15 cellular contexts compared by ENCODE assay signal in the genomic region with DNA sequence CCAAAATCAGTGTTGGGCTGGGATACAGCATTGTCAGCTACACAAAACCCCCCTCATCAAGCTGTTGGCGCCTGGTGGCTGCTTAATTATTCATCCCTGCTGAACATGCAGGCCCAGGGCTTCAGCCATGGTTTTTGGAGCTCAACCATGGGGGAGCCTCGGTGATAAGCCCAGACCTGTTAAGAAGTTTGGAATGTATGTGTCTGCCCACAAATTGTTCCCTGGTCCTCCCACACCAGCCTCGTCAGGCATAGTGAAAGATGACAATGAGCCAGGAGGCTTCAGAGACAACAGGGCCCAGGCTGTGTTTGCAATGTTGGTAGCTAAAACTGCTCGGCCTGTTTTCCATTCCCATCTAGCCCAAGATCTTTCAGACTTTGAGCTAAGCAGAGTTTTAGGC. TPM values are rescaled to one million over a fixed set of nuclear protein-coding genes. Genes with fewer than 3 reads are reported as not detected.
A peak's percentile ranks its signal among the peaks of the same experiment; 100 is the strongest.
DNase-seq lines count a peak whose midpoint lies in the region; ATAC-seq, FAIRE-seq and TF ChIP-seq lines count a peak whose summit lies in the region.
"Had no signal": no experiment of that assay in that cellular context is flagged by ENCODE, and none has a peak within 500 bp of the region (broad histone marks: within the 10 kb centered on the region; RNA-seq: fewer than 3 reads in every experiment).

No MANE protein-coding gene starts in this region.

- H3K36me3 Mint-ChIP-seq in MCF 10A (ENCODE audit: insufficient read depth, unreplicated experiment): no peaks in the 10 kb centered on the region
- H3K36me3 Mint-ChIP-seq in activated T-cell treated with anti-CD3 and anti-CD28 coated beads, Interleukin-2, amount 50 U/mL, for 24 hours (ENCODE audit: low read depth): no peaks in the 10 kb centered on the region
- H3K36me3 Mint-ChIP-seq in activated CD8-positive, alpha-beta T cell treated with anti-CD3 and anti-CD28 coated beads, Interleukin-2, amount 10 ng/mL, durations not matched to agents 7 days and 5 days (ENCODE audit: low read depth): no peaks in the 10 kb centered on the region
- H3K36me3 Mint-ChIP-seq: immature natural killer cell had no signal

- no peaks in the 10 kb centered on the region for H3K9me3 Mint-ChIP-seq in MCF 10A (ENCODE audit: unreplicated experiment)
- no peaks in the 10 kb centered on the region for H3K9me3 Mint-ChIP-seq in activated T-cell treated with anti-CD3 and anti-CD28 coated beads, Interleukin-2, amount 50 U/mL, for 24 hours
- no peaks in the 10 kb centered on the region for H3K9me3 Mint-ChIP-seq in activated CD8-positive, alpha-beta T cell treated with anti-CD3 and anti-CD28 coated beads, Interleukin-2, amount 10 ng/mL, durations not matched to agents 7 days and 5 days (ENCODE audit: insufficient read depth)
- H3K9me3 Mint-ChIP-seq: immature natural killer cell had no signal

- no peak for TF ChIP-seq RAD21 in HepG2 (CRISPR knock-in tag; IDR thresholded peaks at IDR 0.05)

- POLR2A ChIA-PET in HepG2 (lab: Yijun Ruan, JAX) (no interaction called here), MCF 10A (lab: Yijun Ruan, JAX) (interaction anchor here (0.6 to 1.1 kb wide), 3 partner anchors 9 to 260 kb away, joined by 3 to 4 read pairs (median 4); no protein-coding TSS in a partner anchor)
- POLR2A ChIA-PET in activated CD8-positive, alpha-beta T cell treated with anti-CD3 and anti-CD28 coated beads, Interleukin-2, amount 10 ng/mL, durations not matched to agents 7 days and 5 days (lab: Charles Lee): no interaction called here

- H3K79me2 ChIP-seq in HepG2 (ENCODE audit: insufficient read depth, low read length): no peaks in the 10 kb centered on the region

- no peak for DNase-seq in HepG2 (ENCODE audit: low spot score)
- DNase-seq in right lobe of liver: no peak
- DNase-seq in MCF 10A (ENCODE audit: unreplicated experiment): peak; percentile 33
- peak; percentile 44 for DNase-seq in kidney epithelial cell (ENCODE audit: low read depth)
- no peak for DNase-seq in NCI-H1417 treated with DMSO at 0.1 percent for 48 hours (lab: John Stamatoyannopoulos, UW)
- no peak for DNase-seq in HuH-7.5 (ENCODE audit: low spot score)
- DNase-seq in activated T-cell treated with anti-CD3 and anti-CD28 coated beads, Interleukin-2, amount 50 U/mL, for 24 hours: no peak
- DNase-seq in activated CD8-positive, alpha-beta T cell treated with anti-CD3 and anti-CD28 coated beads, Interleukin-2, amount 10 ng/mL, durations not matched to agents 7 days and 5 days: no peak
- DNase-seq: 8988T; activated CD4-positive, alpha-beta T cell treated with anti-CD3 and anti-CD28 coated beads for 36 hours; DMS 273 treated with DMSO at 0.1 percent for 48 hours; immature natural killer cell; naive B cell; NCI-H1436 had no signal

- H3K9me3 ChIP-seq in HepG2 (ENCODE audit: low read length): no peaks in the 10 kb centered on the region
- H3K9me3 ChIP-seq in right lobe of liver: no peaks in the 10 kb centered on the region

- TF ChIP-seq EP300 in HepG2 (IDR thresholded peaks at IDR 0.05; ENCODE audit: low read depth in 2 of 2, low read length in 2 of 2) (no peak), HepG2 (CRISPR knock-in tag; IDR thresholded peaks at IDR 0.05; ENCODE audit: borderline replicate concordance) (no peak)

- peaks cover 13% of the 10 kb centered on the region for H3K4me1 Mint-ChIP-seq in MCF 10A (ENCODE audit: insufficient read depth, unreplicated experiment)
- no peaks in the 10 kb centered on the region for H3K4me1 Mint-ChIP-seq in activated T-cell treated with anti-CD3 and anti-CD28 coated beads, Interleukin-2, amount 50 U/mL, for 24 hours (ENCODE audit: low read depth)
- H3K4me1 Mint-ChIP-seq in activated CD8-positive, alpha-beta T cell treated with anti-CD3 and anti-CD28 coated beads, Interleukin-2, amount 10 ng/mL, durations not matched to agents 7 days and 5 days (ENCODE audit: low read depth): no peaks in the 10 kb centered on the region
- H3K4me1 Mint-ChIP-seq: activated CD4-positive, alpha-beta T cell treated with anti-CD3 and anti-CD28 coated beads for 36 hours; immature natural killer cell had no signal

- H2AFZ ChIP-seq in HepG2 (ENCODE audit: low read length): no peak overlapping the region

- no peak for TF ChIP-seq POLR2A in HepG2 (IDR thresholded peaks at IDR 0.05; ENCODE audit: insufficient read depth in 1 of 2, low read depth in 2 of 2, low read length in 2 of 2)
- no peak for TF ChIP-seq POLR2A in right lobe of liver (IDR thresholded peaks at IDR 0.05)

- H3K27ac Mint-ChIP-seq in MCF 10A (ENCODE audit: low read depth, unreplicated experiment): no peak overlapping the region
- no peak overlapping the region for H3K27ac Mint-ChIP-seq in activated T-cell treated with anti-CD3 and anti-CD28 coated beads, Interleukin-2, amount 50 U/mL, for 24 hours
- H3K27ac Mint-ChIP-seq in activated CD8-positive, alpha-beta T cell treated with anti-CD3 and anti-CD28 coated beads, Interleukin-2, amount 10 ng/mL, durations not matched to agents 7 days and 5 days: no peak overlapping the region
- H3K27ac Mint-ChIP-seq: activated CD4-positive, alpha-beta T cell treated with anti-CD3 and anti-CD28 coated beads for 36 hours; immature natural killer cell had no signal

- no peak for ATAC-seq in HepG2
- ATAC-seq in right lobe of liver: no peak
- no peak for ATAC-seq in activated CD8-positive, alpha-beta T cell treated with anti-CD3 and anti-CD28 coated beads, Interleukin-2, amount 10 ng/mL, durations not matched to agents 7 days and 5 days
- ATAC-seq: activated CD4-positive, alpha-beta T cell treated with anti-CD3 and anti-CD28 coated beads for 36 hours had no signal

- no peaks in the 10 kb centered on the region for H4K20me1 ChIP-seq in HepG2 (ENCODE audit: insufficient read depth, low read length)

- peaks cover 40% of the 10 kb centered on the region for H3K4me1 ChIP-seq in HepG2 (ENCODE audit: insufficient read depth, low read length)
- H3K4me1 ChIP-seq in right lobe of liver: no peaks in the 10 kb centered on the region

- 22% methylated on average over 4 of the region's 4 CpGs for WGBS in HepG2 (ENCODE audit: low lambda C conversion rate)
- 86% methylated on average over 3 of the region's 4 CpGs for WGBS in right lobe of liver (ENCODE audit: insufficient coverage, low coverage, low lambda C conversion rate, missing lambda C conversion rate)

- H3K4me3 ChIP-seq in HepG2 (replicated peaks in 1 of 3; ENCODE audit: insufficient read depth in 1 of 3, low read depth in 2 of 3, low read length in 3 of 3) (no peak overlapping the region), right lobe of liver (no peak overlapping the region), kidney epithelial cell (ENCODE audit: low read depth, low read length) (no peak overlapping the region)

- in situ Hi-C loops in HepG2 (cut with HindIII; ENCODE audit: extremely low pct_ligation_motif_present, low pct_unique_long_range_greater_than_20kb): no loop called here

- peak; percentile 83 for FAIRE-seq in HepG2 (lab: Jason Lieb, UNC)
- FAIRE-seq: GM19239 had no signal

- BruUV-seq in HepG2 (replicated peaks; lab: Mats Ljungman, UMichigan) (no TSS peak), MCF 10A (replicated peaks; lab: Mats Ljungman, UMichigan) (no TSS peak)

- intact Hi-C loops in HepG2 (cut with micrococcal nuclease; ENCODE audit: unreplicated experiment) (no loop called here), right lobe of liver (cut with DNase I) (no loop called here), MCF 10A (cut with micrococcal nuclease) (no loop called here)

- H3K4me3 Mint-ChIP-seq in MCF 10A (ENCODE audit: unreplicated experiment): no peak overlapping the region
- H3K4me3 Mint-ChIP-seq in activated T-cell treated with anti-CD3 and anti-CD28 coated beads, Interleukin-2, amount 50 U/mL, for 24 hours: no peak overlapping the region
- H3K4me3 Mint-ChIP-seq in activated CD8-positive, alpha-beta T cell treated with anti-CD3 and anti-CD28 coated beads, Interleukin-2, amount 10 ng/mL, durations not matched to agents 7 days and 5 days: no peak overlapping the region
- H3K4me3 Mint-ChIP-seq: activated CD4-positive, alpha-beta T cell treated with anti-CD3 and anti-CD28 coated beads for 36 hours; immature natural killer cell; naive B cell had no signal

- TF ChIP-seq CTCF in HepG2 (CRISPR knock-in tag; IDR thresholded peaks at IDR 0.05) (no peak), right lobe of liver (IDR thresholded peaks at IDR 0.05) (no peak), MCF 10A (IDR thresholded peaks at IDR 0.05; ENCODE audit: unreplicated experiment) (no peak), kidney epithelial cell (IDR thresholded peaks at IDR 0.05; ENCODE audit: insufficient read depth, low read length, poor library complexity, severe bottlenecking) (no peak)

- H3K27ac ChIP-seq in HepG2 (ENCODE audit: extremely low read length, insufficient read depth, low read length) (no peak overlapping the region), right lobe of liver (no peak overlapping the region)

- H3K36me3 ChIP-seq in HepG2 (replicated peaks in 1 of 2; ENCODE audit: control insufficient read depth in 1 of 2, insufficient read depth in 2 of 2, low read length in 2 of 2): no peaks in the 10 kb centered on the region
- H3K36me3 ChIP-seq in right lobe of liver: no peaks in the 10 kb centered on the region
- no peaks in the 10 kb centered on the region for H3K36me3 ChIP-seq in kidney epithelial cell (ENCODE audit: control insufficient read depth, insufficient read depth, low read length)

- H3K4me2 ChIP-seq in HepG2 (ENCODE audit: low read depth, low read length): peak overlapping the region; percentile 16

- H3K27me3 ChIP-seq in HepG2 (ENCODE audit: control insufficient read depth in 1 of 2, insufficient read depth in 2 of 2, low read length in 2 of 2) (no peaks in the 10 kb centered on the region), right lobe of liver (no peaks in the 10 kb centered on the region), kidney epithelial cell (ENCODE audit: control insufficient read depth, insufficient read depth, low read length) (no peaks in the 10 kb centered on the region)

- H3K9ac ChIP-seq in HepG2 (ENCODE audit: insufficient read depth, low read depth, low read length): no peak overlapping the region

- CTCF ChIA-PET in HepG2 (lab: Yijun Ruan, JAX; ENCODE audit: low intra/inter-chr PET ratio, low total read pairs): no interaction called here
- CTCF ChIA-PET in MCF 10A (lab: Yijun Ruan, JAX): interaction anchor here (0.6 kb wide), 2 partner anchors 165 to 594 kb away, joined by 3 read pairs; no protein-coding TSS in a partner anchor
- CTCF ChIA-PET in activated CD8-positive, alpha-beta T cell treated with anti-CD3 and anti-CD28 coated beads, Interleukin-2, amount 10 ng/mL, durations not matched to agents 7 days and 5 days (lab: Charles Lee): no interaction called here

- H3K27me3 Mint-ChIP-seq in MCF 10A (ENCODE audit: insufficient read depth, unreplicated experiment): no peaks in the 10 kb centered on the region
- peaks cover 24% of the 10 kb centered on the region for H3K27me3 Mint-ChIP-seq in activated T-cell treated with anti-CD3 and anti-CD28 coated beads, Interleukin-2, amount 50 U/mL, for 24 hours
- H3K27me3 Mint-ChIP-seq in activated CD8-positive, alpha-beta T cell treated with anti-CD3 and anti-CD28 coated beads, Interleukin-2, amount 10 ng/mL, durations not matched to agents 7 days and 5 days (ENCODE audit: low read depth): peaks cover 26% of the 10 kb centered on the region

RNA-seq across cellular contexts. Expression of gene SIRPA, which starts 34.8 kb away (rescaled TPM):
- total RNA-seq in HepG2 (2016; rRNA removed; fragmentation: Illumina TruSeq; extraction: Trizol) (13.1 and 17.6 TPM in 2 replicates), right lobe of liver (10 to 100 TPM; 26.8 to 42.7 (median 34.8) TPM), MCF 10A (2022) (18.0 and 23.6 TPM in 2 replicates), kidney epithelial cell (40.6 and 50.2 TPM in 2 replicates)
- 7.1 and 7.6 TPM in 2 replicates for total RNA-seq in HepG2 (2016; cell fraction: cytosol; rRNA removed; fragmentation: Illumina TruSeq; extraction: Trizol; ENCODE audit: low read depth)
- total RNA-seq in HepG2 (2016; cell fraction: insoluble cytoplasmic fraction; rRNA removed; fragmentation: Illumina TruSeq; extraction: Trizol): 12.0 and 17.3 TPM in 2 replicates
- 23.3 and 25.2 TPM in 2 replicates for total RNA-seq in HepG2 (2016; cell fraction: membrane; rRNA removed; fragmentation: Illumina TruSeq; extraction: Trizol)
- total RNA-seq in HepG2 (2016; cell fraction: nucleus; rRNA removed; fragmentation: Illumina TruSeq; extraction: Trizol): 17.5 and 21.7 TPM in 2 replicates
- polyA plus RNA-seq in HepG2 (2011; rRNA removed): 6.8 and 7.2 TPM in 2 replicates
- 5.4 and 6.5 TPM in 2 replicates for polyA plus RNA-seq in HepG2 (2011; cell fraction: cytosol; rRNA removed)
- 9.1 and 9.3 TPM in 2 replicates for polyA plus RNA-seq in HepG2 (2011; cell fraction: nucleus; rRNA removed)
- 2.7 and 4.8 TPM in 2 replicates for polyA plus RNA-seq in HepG2 (2012)
- polyA plus RNA-seq in HepG2 (2016; cell fraction: cytosol; fragmentation: Illumina TruSeq; extraction: Trizol; ENCODE audit: low read depth): 20.1 and 21.9 TPM in 2 replicates
- polyA plus RNA-seq in HepG2 (2016; cell fraction: insoluble cytoplasmic fraction; fragmentation: Illumina TruSeq; extraction: Trizol; ENCODE audit: low read depth): 23.3 and 30.2 TPM in 2 replicates
- 44.9 and 45.6 TPM in 2 replicates for polyA plus RNA-seq in HepG2 (2016; cell fraction: membrane; fragmentation: Illumina TruSeq; extraction: Trizol; ENCODE audit: low read depth)
- 53.5 and 55.1 TPM in 2 replicates for polyA plus RNA-seq in HepG2 (2016; cell fraction: nucleus; fragmentation: Illumina TruSeq; extraction: Trizol; ENCODE audit: insufficient read depth, low read depth)
- polyA minus RNA-seq in HepG2 (2011; rRNA and poly(A)+ RNA removed; ENCODE audit: low replicate concordance): 0.05 and 6.2 TPM in 2 replicates
- 2.5 and 3.8 TPM in 2 replicates for polyA minus RNA-seq in HepG2 (2011; cell fraction: cytosol; rRNA and poly(A)+ RNA removed)
- 2.4 and 2.6 TPM in 2 replicates for polyA minus RNA-seq in HepG2 (2011; cell fraction: nucleus; rRNA and poly(A)+ RNA removed)
- not detected for total RNA-seq in activated CD8-positive, alpha-beta T cell treated with anti-CD3 and anti-CD28 coated beads, Interleukin-2, amount 10 ng/mL, durations not matched to agents 7 days and 5 days

Comparison
In these comparisons a context has a peak if more than half of its experiments do, and no peak if none do; other contexts are left out.
1. DNase-seq: peak in MCF 10A (single experiment) and kidney epithelial cell (single experiment); none in HepG2 (single experiment), right lobe of liver (0 of 3), NCI-H1417 treated with DMSO at 0.1 percent for 48 hours (single experiment), HuH-7.5 (single experiment), activated T-cell treated with anti-CD3 and anti-CD28 coated beads, Interleukin-2, amount 50 U/mL, for 24 hours (single experiment) and activated CD8-positive, alpha-beta T cell treated with anti-CD3 and anti-CD28 coated beads, Interleukin-2, amount 10 ng/mL, durations not matched to agents 7 days and 5 days (single experiment).
2. RNA of gene SIRPA, which starts 34.8 kb away (total RNA-seq): 40.6 to 50.2 TPM in kidney epithelial cell, 26.8 to 42.7 TPM in right lobe of liver, 18.0 to 23.6 TPM in MCF 10A and 7.1 to 25.2 TPM in HepG2; not detected in activated CD8-positive, alpha-beta T cell treated with anti-CD3 and anti-CD28 coated beads, Interleukin-2, amount 10 ng/mL, durations not matched to agents 7 days and 5 days; every median in the first group is over 4 times any median in the second.